Comparison of ENCODE assay signal across 22 cellular contexts in the genomic region with DNA sequence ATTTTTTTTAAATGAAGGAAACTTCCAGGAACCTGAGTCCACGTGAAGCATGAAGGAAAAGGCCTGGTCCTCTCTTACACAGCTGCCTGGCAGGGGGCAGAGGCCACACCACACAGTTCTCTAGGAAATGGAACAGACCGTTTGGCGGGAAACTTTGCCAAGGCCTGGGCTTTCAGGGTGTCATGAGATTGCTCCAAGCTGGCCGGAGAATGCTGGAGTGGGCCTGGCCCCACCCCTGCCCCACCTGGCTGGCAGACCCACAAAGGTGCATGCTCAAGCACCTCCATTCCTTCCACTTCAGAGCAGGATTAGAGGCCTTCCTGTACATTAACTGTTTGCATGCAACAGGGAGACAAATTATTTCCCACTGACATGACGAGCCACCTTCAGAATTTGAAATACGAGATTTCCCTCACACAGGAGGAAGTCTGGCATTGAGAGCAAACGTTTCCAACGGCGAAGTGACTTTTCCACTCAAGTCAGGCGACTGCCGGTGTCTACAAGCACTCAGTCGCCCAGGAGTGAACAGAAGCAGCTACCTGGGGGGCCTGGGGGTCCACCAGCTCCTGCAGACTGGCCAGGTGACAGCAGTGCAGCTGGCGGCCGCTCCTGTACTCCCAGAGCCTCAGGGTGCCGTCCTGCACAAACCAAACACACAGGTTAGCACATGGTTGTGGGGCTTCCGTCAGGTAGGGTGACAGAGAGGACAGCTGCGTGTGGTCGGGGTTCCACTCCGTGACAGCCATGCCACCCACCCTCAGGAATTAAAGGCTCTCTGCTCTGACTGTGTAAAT.
"Had no signal": no experiment of that assay in that cellular context is flagged by ENCODE, and none has a peak within 500 bp of the region (broad histone marks: within the 10 kb centered on the region; RNA-seq: fewer than 3 reads in every experiment).

No MANE protein-coding gene starts in this region.

- H3K4me1 ChIP-seq: foreskin keratinocyte, left ventricle myocardium inferior, parathyroid adenoma, testis had no signal

- H3K4me1 Mint-ChIP-seq: activated T-helper 17 cell treated with anti-CD3 and anti-CD28 coated beads, Interleukin-2, amount 50 U/mL, for 72 hours; WTC11 had no signal

- H3K27me3 ChIP-seq: foreskin keratinocyte, testis had no signal

- H3K4me3 Mint-ChIP-seq: activated CD4-positive, alpha-beta memory T cell treated with anti-CD3 and anti-CD28 coated beads for 36 hours; activated CD8-positive, alpha-beta memory T cell treated with anti-CD3 and anti-CD28 coated beads, Interleukin-2, amount 10 ng/mL, durations not matched to agents 7 days and 5 days; activated naive CD8-positive, alpha-beta T cell treated with anti-CD3 and anti-CD28 coated beads for 36 hours; activated T-helper 17 cell treated with anti-CD3 and anti-CD28 coated beads, Interleukin-2, amount 50 U/mL, for 72 hours; effector memory CD8-positive, alpha-beta T cell; naive B cell; stimulated activated effector memory CD8-positive, alpha-beta T cell treated with anti-CD3 and anti-CD28 coated beads, Interleukin-12 subunit alpha, Interleukin-12 subunit beta, amount 100 ng/mL, for 72 hours; T-helper 2 cell treated with Interferon-gamma antibody and Interleukin-4, amounts not matched to agents 5 μg/mL and 100 μg/mL, for 36 hours; WTC11 had no signal

- H3K4me2 ChIP-seq: smooth muscle cell had no signal

- ATAC-seq: activated CD8-positive, alpha-beta memory T cell treated with anti-CD3 and anti-CD28 coated beads, Interleukin-2, amount 10 ng/mL, durations not matched to agents 7 days and 5 days; activated T-helper 17 cell treated with anti-CD3 and anti-CD28 coated beads, Interleukin-2, amount 50 U/mL, for 72 hours; effector memory CD8-positive, alpha-beta T cell; foreskin keratinocyte; mucosa of descending colon; sciatic nerve; stimulated activated effector memory CD8-positive, alpha-beta T cell treated with anti-CD3 and anti-CD28 coated beads, Interleukin-12 subunit alpha, Interleukin-12 subunit beta, amount 100 ng/mL, for 72 hours; WTC11 had no signal

- H3K27ac Mint-ChIP-seq: activated CD4-positive, alpha-beta memory T cell treated with anti-CD3 and anti-CD28 coated beads for 36 hours; activated CD8-positive, alpha-beta memory T cell treated with anti-CD3 and anti-CD28 coated beads, Interleukin-2, amount 10 ng/mL, durations not matched to agents 7 days and 5 days; activated naive CD8-positive, alpha-beta T cell treated with anti-CD3 and anti-CD28 coated beads for 36 hours; activated T-helper 17 cell treated with anti-CD3 and anti-CD28 coated beads, Interleukin-2, amount 50 U/mL, for 72 hours; stimulated activated effector memory CD8-positive, alpha-beta T cell treated with anti-CD3 and anti-CD28 coated beads, Interleukin-12 subunit alpha, Interleukin-12 subunit beta, amount 100 ng/mL, for 72 hours; T-helper 2 cell treated with Interferon-gamma antibody and Interleukin-4, amounts not matched to agents 5 μg/mL and 100 μg/mL, for 36 hours had no signal

- H3K9me3 Mint-ChIP-seq: activated CD4-positive, alpha-beta memory T cell treated with anti-CD3 and anti-CD28 coated beads for 36 hours; activated naive CD8-positive, alpha-beta T cell treated with anti-CD3 and anti-CD28 coated beads for 36 hours; activated T-helper 17 cell treated with anti-CD3 and anti-CD28 coated beads, Interleukin-2, amount 50 U/mL, for 72 hours; effector memory CD8-positive, alpha-beta T cell; naive B cell; stimulated activated effector memory CD8-positive, alpha-beta T cell treated with anti-CD3 and anti-CD28 coated beads, Interleukin-12 subunit alpha, Interleukin-12 subunit beta, amount 100 ng/mL, for 72 hours; T-helper 2 cell treated with Interferon-gamma antibody and Interleukin-4, amounts not matched to agents 5 μg/mL and 100 μg/mL, for 36 hours; WTC11 had no signal

- H3K79me2 ChIP-seq: parathyroid adenoma had no signal

- DNase-seq: activated CD4-positive, alpha-beta memory T cell treated with anti-CD3 and anti-CD28 coated beads for 36 hours; activated CD4-positive, alpha-beta T cell treated with anti-CD3 and anti-CD28 coated beads for 4 hours; activated CD8-positive, alpha-beta memory T cell treated with anti-CD3 and anti-CD28 coated beads, Interleukin-2, amount 10 ng/mL, durations not matched to agents 7 days and 5 days; activated naive CD4-positive, alpha-beta T cell; activated naive CD8-positive, alpha-beta T cell treated with anti-CD3 and anti-CD28 coated beads for 36 hours; amniotic stem cell; effector memory CD8-positive, alpha-beta T cell; foreskin keratinocyte; kidney; left ventricle myocardium inferior; mesenchymal stem cell; mucosa of descending colon; naive B cell; stimulated activated CD4-positive, alpha-beta T cell treated with anti-CD3 and anti-CD28 coated beads, Interleukin-4, amount 100 ng/mL, for 24 hours; testis had no signal

- H3K9ac ChIP-seq: parathyroid adenoma had no signal

- H3K4me3 ChIP-seq: left ventricle myocardium inferior, mucosa of descending colon, smooth muscle cell, testis had no signal

- H3K9me3 ChIP-seq: left ventricle myocardium inferior, mucosa of descending colon, testis had no signal

- H2AFZ ChIP-seq: parathyroid adenoma had no signal

- H3K27ac ChIP-seq: foreskin keratinocyte, left ventricle myocardium inferior, parathyroid adenoma, testis had no signal

- H3K27me3 Mint-ChIP-seq: activated CD4-positive, alpha-beta memory T cell treated with anti-CD3 and anti-CD28 coated beads for 36 hours; activated CD8-positive, alpha-beta memory T cell treated with anti-CD3 and anti-CD28 coated beads, Interleukin-2, amount 10 ng/mL, durations not matched to agents 7 days and 5 days; activated naive CD8-positive, alpha-beta T cell treated with anti-CD3 and anti-CD28 coated beads for 36 hours; activated T-helper 17 cell treated with anti-CD3 and anti-CD28 coated beads, Interleukin-2, amount 50 U/mL, for 72 hours; effector memory CD8-positive, alpha-beta T cell; naive B cell had no signal
